Comparison of ENCODE assay signal across 18 cellular contexts in genomic region chr10:96390460-96390864, GRCh38. TPM values are rescaled to one million over a fixed set of nuclear protein-coding genes. Genes with fewer than 3 reads are reported as not detected.
A peak's percentile ranks its signal among the peaks of the same experiment; 100 is the strongest.
DNase-seq lines count a peak whose midpoint lies in the region; ATAC-seq lines count a peak whose summit lies in the region.
"Had no signal": no experiment of that assay in that cellular context is flagged by ENCODE, and none has a peak within 500 bp of the region (broad histone marks: within the 10 kb centered on the region; RNA-seq: fewer than 3 reads in every experiment).

No MANE protein-coding gene starts in this region.

- peak; percentile 39 for DNase-seq in NCI-H2029 treated with DMSO at 0.1 percent for 48 hours (lab: John Stamatoyannopoulos, UW)
- DNase-seq in cerebellar cortex (ENCODE audit: low spot score), result peak; percentile 96
- peak; percentile 98 for DNase-seq in left lobe of liver (ENCODE audit: low spot score)
- DNase-seq in superior temporal gyrus (ENCODE audit: extremely low spot score), result peak; percentile 78
- DNase-seq in NCI-H774 (lab: John Stamatoyannopoulos, UW), result no peak
- DNase-seq in NCI-H2107 treated with DMSO at 0.1 percent for 48 hours (lab: John Stamatoyannopoulos, UW; ENCODE audit: unreplicated experiment), result no peak
- DNase-seq in GDM1 (lab: John Stamatoyannopoulos, UW), result no peak
- DNase-seq: activated CD4-positive, CD25-positive, alpha-beta regulatory T cell; activated CD8-positive, alpha-beta memory T cell treated with anti-CD3 and anti-CD28 coated beads, Interleukin-2, amount 50 U/mL, for 48 hours; CD8-positive, alpha-beta T cell; esophagus squamous epithelium; GF-D8; KBM-7; NCI-H187 treated with DMSO at 0.1 percent for 48 hours; stimulated activated CD4-positive, alpha-beta T cell treated with anti-CD3 and anti-CD28 coated beads, Interleukin-4, amount 100 ng/mL, for 24 hours had no signal

- ATAC-seq in left lobe of liver, result peak; percentile 97
- ATAC-seq: CD8-positive, alpha-beta T cell; stimulated activated memory B cell treated with anti-CD40 and anti-IgM and Interleukin-4, amounts not matched to agents 10 μg/mL and 1 μg/mL and 100 μg/mL, for 72 hours had no signal

RNA-seq across cellular contexts. Expression of gene OPALIN, which starts 31.7 kb away (rescaled TPM):
- not detected for total RNA-seq in left lobe of liver
- total RNA-seq: CD8-positive, alpha-beta T cell; esophagus squamous epithelium; mononuclear cell; pulmonary artery endothelial cell had no signal

Comparison
In these comparisons a context has a peak if more than half of its experiments do, and no peak if none do; other contexts are left out.
1. DNase-seq: peak in NCI-H2029 treated with DMSO at 0.1 percent for 48 hours (single experiment), cerebellar cortex (single experiment), left lobe of liver (single experiment) and superior temporal gyrus (single experiment); none in NCI-H774 (single experiment), NCI-H2107 treated with DMSO at 0.1 percent for 48 hours (single experiment) and GDM1 (single experiment).